9 cellular contexts compared by ENCODE assay signal in genomic region chr20:7770578-7770977, GRCh38.
DNase-seq lines count a peak whose midpoint lies in the region; ATAC-seq, FAIRE-seq and TF ChIP-seq lines count a peak whose summit lies in the region.
"Had no signal": no experiment of that assay in that cellular context is flagged by ENCODE, and none has a peak within 500 bp of the region (broad histone marks: within the 10 kb centered on the region; RNA-seq: fewer than 3 reads in every experiment).

No MANE protein-coding gene starts in this region.

- ATAC-seq in GM18873 (IDR thresholded peaks at IDR 0.05; ENCODE audit: low FRiP score, unreplicated experiment) (peak; percentile 99), HG02763 (IDR thresholded peaks at IDR 0.05; ENCODE audit: unreplicated experiment) (peak; percentile 98), upper lobe of left lung (ENCODE audit: low FRiP score in 2 of 2) (no peak)

- no peak for FAIRE-seq in H54 (lab: Jason Lieb, UNC)
- FAIRE-seq: pancreas had no signal

- H3K4me1 ChIP-seq in left ventricle myocardium inferior = no peaks in the 10 kb centered on the region
- H3K4me1 ChIP-seq in upper lobe of left lung = no peaks in the 10 kb centered on the region
- H3K4me1 ChIP-seq: pancreas had no signal

- H3K27me3 ChIP-seq in left ventricle myocardium inferior (ENCODE audit: low read depth) (no peaks in the 10 kb centered on the region), upper lobe of left lung (no peaks in the 10 kb centered on the region)
- H3K27me3 ChIP-seq: pancreas had no signal

- TF ChIP-seq CTCF in left ventricle myocardium inferior (IDR thresholded peaks at IDR 0.05; ENCODE audit: borderline replicate concordance) (no peak), upper lobe of left lung (IDR thresholded peaks at IDR 0.05) (no peak)

- no peak overlapping the region for H3K27ac ChIP-seq in left ventricle myocardium inferior (replicated peaks)
- no peak overlapping the region for H3K27ac ChIP-seq in upper lobe of left lung
- H3K27ac ChIP-seq: pancreas had no signal

- TF ChIP-seq EP300 in upper lobe of left lung (IDR thresholded peaks at IDR 0.05) = no peak

- 27 to 53% methylated on average over 2 of the region's 2 CpGs for WGBS in upper lobe of left lung, 2 donors

- no peaks in the 10 kb centered on the region for H3K36me3 ChIP-seq in left ventricle myocardium inferior
- no peaks in the 10 kb centered on the region for H3K36me3 ChIP-seq in upper lobe of left lung
- H3K36me3 ChIP-seq: pancreas had no signal

- TF ChIP-seq POLR2A in upper lobe of left lung (IDR thresholded peaks at IDR 0.05) = no peak
- TF ChIP-seq POLR2A in H54 (IDR thresholded peaks at IDR 0.05; ENCODE audit: low read depth, low read length) = no peak

- DNase-seq in NCI-H1417 treated with DMSO at 0.1 percent for 48 hours (lab: John Stamatoyannopoulos, UW) (peak; percentile 81), dermis microvascular lymphatic vessel endothelial cell (ENCODE audit: low read depth in 2 of 2) (peak; percentile 67 to 75), C1 segment of cervical spinal cord (lab: John Stamatoyannopoulos, UW) (no peak), left ventricle myocardium inferior (no peak), upper lobe of left lung (no peak), H54 (ENCODE audit: insufficient read length, low spot score) (no peak)
- DNase-seq: pancreas had no signal

- H3K9me3 ChIP-seq in left ventricle myocardium inferior (replicated peaks) = peaks cover 9% of the 10 kb centered on the region
- H3K9me3 ChIP-seq in upper lobe of left lung = no peaks in the 10 kb centered on the region
- H3K9me3 ChIP-seq: pancreas had no signal

- H3K4me3 ChIP-seq in left ventricle myocardium inferior (no peak overlapping the region), upper lobe of left lung (no peak overlapping the region)
- H3K4me3 ChIP-seq: pancreas had no signal

- intact Hi-C loops in left ventricle myocardium inferior (cut with micrococcal nuclease) = no loop called here

Comparison
In these comparisons a context has a peak if more than half of its experiments do, and no peak if none do; other contexts are left out.
1. ATAC-seq: peak in GM18873 (single experiment) and HG02763 (single experiment); none in upper lobe of left lung (0 of 2).
2. DNase-seq: peak in NCI-H1417 treated with DMSO at 0.1 percent for 48 hours (single experiment) and dermis microvascular lymphatic vessel endothelial cell (2 of 2); none in C1 segment of cervical spinal cord (0 of 14), left ventricle myocardium inferior (single experiment), upper lobe of left lung (0 of 2) and H54 (single experiment).